Comparison of ENCODE assay signal across 26 cellular contexts in genomic region chr12:11242656-11243055, GRCh38. TPM values are rescaled to one million over a fixed set of nuclear protein-coding genes. Genes with fewer than 3 reads are reported as not detected.
"Had no signal": no experiment of that assay in that cellular context is flagged by ENCODE, and none has a peak within 500 bp of the region (broad histone marks: within the 10 kb centered on the region; RNA-seq: fewer than 3 reads in every experiment).

No MANE protein-coding gene starts in this region.

- H3K9me3 ChIP-seq: esophagus squamous epithelium, left lung, lower lobe of right lung, mucosa of descending colon had no signal

- H3K4me3 ChIP-seq: coronary artery, dorsolateral prefrontal cortex, esophagus squamous epithelium, heart right ventricle, left lung, lower lobe of right lung, mucosa of descending colon had no signal

- DNase-seq: dermis blood vessel endothelial cell; dorsolateral prefrontal cortex; effector CD4-positive, alpha-beta T cell; effector memory CD4-positive, alpha-beta T cell; erythroblast; esophagus squamous epithelium; foreskin fibroblast; glutamatergic neuron; head of caudate nucleus; heart right ventricle; hippocampal formation; left cardiac atrium; left lung; left ventricle myocardium superior; lower lobe of right lung; mesenchymal stem cell; mucosa of descending colon; naive B cell had no signal

- FAIRE-seq: colon, endothelial cell of umbilical vein, frontal cortex, islet of Langerhans, keratinocyte had no signal

- H3K4me1 ChIP-seq: esophagus squamous epithelium, heart right ventricle, left lung, lower lobe of right lung had no signal

- H3K36me3 ChIP-seq: esophagus squamous epithelium, heart right ventricle, left lung, lower lobe of right lung had no signal

- H3K27me3 ChIP-seq: dorsolateral prefrontal cortex, esophagus squamous epithelium, heart right ventricle, left lung had no signal

- H3K27ac ChIP-seq: coronary artery, dorsolateral prefrontal cortex, epithelial cell of prostate, esophagus squamous epithelium, heart right ventricle, left lung, lower lobe of right lung had no signal

- ATAC-seq: esophagus mucosa, heart right ventricle, left cardiac atrium, left lung, left ventricle myocardium superior, lower lobe of right lung, mucosa of descending colon had no signal

RNA-seq across cellular contexts. Expression of gene PRB3, which starts 26.9 kb away (rescaled TPM):
- polyA plus RNA-seq: endothelial cell of umbilical vein, heart right ventricle, keratinocyte had no signal

RNA-seq across cellular contexts. Expression of gene TAS2R42, which starts 55.9 kb away (rescaled TPM):
- polyA plus RNA-seq: endothelial cell of umbilical vein, heart right ventricle, keratinocyte had no signal
